22 cellular contexts compared by ENCODE assay signal in genomic region chr20:62678553-62678952, GRCh38. TPM values are rescaled to one million over a fixed set of nuclear protein-coding genes. Genes with fewer than 3 reads are reported as not detected.
DNase-seq lines count a peak whose midpoint lies in the region; ATAC-seq, FAIRE-seq and TF ChIP-seq lines count a peak whose summit lies in the region.
"Had no signal": no experiment of that assay in that cellular context is flagged by ENCODE, and none has a peak within 500 bp of the region (broad histone marks: within the 10 kb centered on the region; RNA-seq: fewer than 3 reads in every experiment).

No MANE protein-coding gene starts in this region.

- peak; percentile 90 for FAIRE-seq in HTR-8/SVneo (lab: Jason Lieb, UNC)
- FAIRE-seq: kidney had no signal

- H3K4me1 Mint-ChIP-seq in CD14-positive monocyte (peaks cover 68% of the 10 kb centered on the region), brain (peaks cover 30% of the 10 kb centered on the region)

- H3K27me3 Mint-ChIP-seq in CD14-positive monocyte (ENCODE audit: low read depth in 3 of 3) (peaks cover 1 to 7% (median 2%) of the 10 kb centered on the region in 3 donors), brain (peaks cover 3% of the 10 kb centered on the region)

- H3K36me3 Mint-ChIP-seq in CD14-positive monocyte = peaks cover 0 to 8% of the 10 kb centered on the region in 2 donors
- H3K36me3 Mint-ChIP-seq in brain = peaks cover 13% of the 10 kb centered on the region

- no peak for ATAC-seq in GM18867 (IDR thresholded peaks at IDR 0.05; ENCODE audit: unreplicated experiment)
- ATAC-seq: gastrocnemius medialis had no signal

- no peak for DNase-seq in CD14-positive monocyte (ENCODE audit: low spot score)
- no peak for DNase-seq in HTR-8/SVneo (ENCODE audit: insufficient read length, low spot score)
- peak; percentile 22 for DNase-seq in NCI-H748 treated with DMSO at 0.1 percent for 48 hours (lab: John Stamatoyannopoulos, UW)
- DNase-seq in NCI-H1436 (lab: John Stamatoyannopoulos, UW) = no peak
- DNase-seq in dorsolateral prefrontal cortex = no peak
- DNase-seq: activated CD4-positive, alpha-beta T cell treated with anti-CD3 and anti-CD28 coated beads for 1 hour; adrenal gland; erythroblast; gastrocnemius medialis; HCEC 1CT; kidney; mammary epithelial cell; NCI-H1092; NCI-H2081; NCI-H524; PC-9 had no signal

- no peak overlapping the region for H3K27ac ChIP-seq in dorsolateral prefrontal cortex
- H3K27ac ChIP-seq: adrenal gland, gastrocnemius medialis, PC-9, right atrium auricular region had no signal

- H3K27me3 ChIP-seq in dorsolateral prefrontal cortex = peaks cover 0 to 3% (median 0%) of the 10 kb centered on the region in 45 donors
- H3K27me3 ChIP-seq: right atrium auricular region had no signal

- H3K27ac Mint-ChIP-seq in CD14-positive monocyte (peak overlapping the region; percentile 87 to 99 (median 95)), brain (peak overlapping the region in 3 of 5 experiments; percentile 25 to 88 (median 74))

- peaks cover 5 to 15% (median 10%) of the 10 kb centered on the region in 7 donors for H3K9me3 Mint-ChIP-seq in CD14-positive monocyte
- peaks cover 12 to 34% (median 18%) of the 10 kb centered on the region in 5 experiments for H3K9me3 Mint-ChIP-seq in brain

- H3K4me3 ChIP-seq in dorsolateral prefrontal cortex = no peak overlapping the region
- H3K4me3 ChIP-seq: adrenal gland, gastrocnemius medialis, PC-9, right atrium auricular region had no signal

- peak overlapping the region; percentile 75 to 94 for H3K4me3 Mint-ChIP-seq in CD14-positive monocyte
- H3K4me3 Mint-ChIP-seq in brain = no peak overlapping the region

- intact Hi-C loops in CD14-positive monocyte (cut with micrococcal nuclease) = loop anchor here (1.0 to 5.0 kb wide), 3 partner anchors 8 to 64 kb away; no protein-coding TSS in a partner anchor
- intact Hi-C loops in dorsolateral prefrontal cortex (cut with DNase I) = no loop called here

- no peak for TF ChIP-seq CTCF in CD14-positive monocyte (IDR thresholded peaks at IDR 0.05)
- TF ChIP-seq CTCF in brain (conservative IDR thresholded peaks at IDR 0.05) = no peak
- no peak for TF ChIP-seq CTCF in dorsolateral prefrontal cortex (IDR thresholded peaks at IDR 0.05 in 54 of 56, conservative IDR thresholded peaks at IDR 0.05 in 2 of 56; ENCODE audit: low read depth in 1 of 56, partially characterized antibody in 56 of 56)

RNA-seq across cellular contexts. Expression of gene NTSR1, which starts 30.1 kb away (rescaled TPM):
- polyA plus RNA-seq in CD14-positive monocyte (under 1 TPM; 0.35 to 0.40 TPM), brain (ENCODE audit: insufficient read depth, low read depth, low replicate concordance) (0.48 TPM)
- total RNA-seq in dorsolateral prefrontal cortex = 1 to 10 TPM in 92 of 120 experiments, under 1 TPM in 28; 0.36 to 3.2 (median 1.3) TPM
- total RNA-seq: myocyte, osteoblast, SK-MEL-5 had no signal

RNA-seq across cellular contexts. Expression of gene SLCO4A1, which starts 36.2 kb away (rescaled TPM):
- polyA plus RNA-seq in CD14-positive monocyte (under 1 TPM; 0.26 to 0.42 TPM), brain (ENCODE audit: insufficient read depth, low read depth, low replicate concordance) (18.2 TPM)
- total RNA-seq in dorsolateral prefrontal cortex = 100 to 1,000 TPM in 3 of 120 experiments, 10 to 100 TPM in 117; 10.4 to 115 (median 38.3) TPM

Comparison
In these comparisons a context has a peak if more than half of its experiments do, and no peak if none do; other contexts are left out.
1. H3K4me3 Mint-ChIP-seq: peak in CD14-positive monocyte (2 of 2); none in brain (0 of 5).
2. RNA of gene SLCO4A1, which starts 36.2 kb away (polyA plus RNA-seq): 18.2 TPM in brain (single experiment); 0.26 to 0.42 TPM in CD14-positive monocyte; every median in the first group is over 10 times any median in the second.
3. intact Hi-C loops: an anchor here in CD14-positive monocyte (1.0 to 5.0 kb wide); none called in dorsolateral prefrontal cortex.